Comparison of ENCODE assay signal across 8 cellular contexts in the genomic region with DNA sequence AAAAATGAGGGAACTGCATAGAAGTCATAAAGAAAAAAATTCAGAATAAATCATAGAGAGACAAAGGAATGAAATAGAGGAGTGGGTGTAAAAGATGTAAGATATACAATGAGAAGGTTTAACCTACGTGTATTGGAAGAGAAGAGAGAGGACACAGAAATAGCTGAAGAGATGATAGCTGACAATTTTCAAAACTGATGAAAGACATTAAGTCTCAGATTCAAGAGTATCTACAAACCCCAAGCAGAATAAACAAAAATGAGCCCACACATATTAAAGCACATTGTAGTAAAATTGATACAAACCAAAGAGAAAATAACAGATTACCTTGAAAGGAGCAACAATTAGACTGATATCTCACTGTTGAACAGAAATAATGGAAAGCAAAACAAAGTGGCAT.
"Had no signal": no experiment of that assay in that cellular context is flagged by ENCODE, and none has a peak within 500 bp of the region (broad histone marks: within the 10 kb centered on the region; RNA-seq: fewer than 3 reads in every experiment).

No MANE protein-coding gene starts in this region.

- DNase-seq: IMR-90, KBM-7, KG1 had no signal

- H3K4me3 ChIP-seq: K562 had no signal

- H3K27ac ChIP-seq: HL-60 had no signal

- H3K4me1 Mint-ChIP-seq: IgD-negative memory B cell had no signal

- H3K4me3 Mint-ChIP-seq: IgD-negative memory B cell had no signal

- H3K27ac Mint-ChIP-seq: IgD-negative memory B cell had no signal

- FAIRE-seq: HepG2, HTR-8/SVneo, K562 had no signal

- ATAC-seq: HepG2, K562 had no signal
